1 cellular context compared by ENCODE assay signal in genomic region chr11:96207459-96208449, GRCh38.
TF ChIP-seq lines count a peak whose summit lies in the region.

No MANE protein-coding gene starts in this region.

TF ChIP-seq in WTC11, 78 proteins besides CTCF, POLR2A, EP300 and RAD21 (continued from another document):
- no peak for TF ChIP-seq USF2 (CRISPR knock-in tag; IDR thresholded peaks at IDR 0.05)
- TF ChIP-seq OVOL2 (CRISPR knock-in tag; IDR thresholded peaks at IDR 0.05; ENCODE audit: borderline replicate concordance) = no peak
- TF ChIP-seq FOXK1 (CRISPR knock-in tag; IDR thresholded peaks at IDR 0.05) = no peak
- no peak for TF ChIP-seq NR2C2 (CRISPR knock-in tag; IDR thresholded peaks at IDR 0.05)
